Comparison of ENCODE assay signal across 10 cellular contexts in genomic region chr17:51860934-51861561, GRCh38.
DNase-seq lines count a peak whose midpoint lies in the region; ATAC-seq, FAIRE-seq and TF ChIP-seq lines count a peak whose summit lies in the region.
"Had no signal": no experiment of that assay in that cellular context is flagged by ENCODE, and none has a peak within 500 bp of the region (broad histone marks: within the 10 kb centered on the region; RNA-seq: fewer than 3 reads in every experiment).

No MANE protein-coding gene starts in this region.

- H3K4me2 ChIP-seq in mesendoderm (ENCODE audit: low read length) = no peak overlapping the region

- H2BK15ac ChIP-seq in mesendoderm (replicated peaks; ENCODE audit: low read depth) = no peak overlapping the region

- no peak for TF ChIP-seq POLR2A in GM12891 (IDR thresholded peaks at IDR 0.05; ENCODE audit: low read depth, low read length)
- TF ChIP-seq POLR2A in GM18505 (IDR thresholded peaks at IDR 0.05; ENCODE audit: borderline replicate concordance, extremely low read depth, insufficient read depth, insufficient read length) = no peak

- peak; percentile 32 for TF ChIP-seq CTCF in astrocyte of the spinal cord (IDR thresholded peaks at IDR 0.05; ENCODE audit: low read depth, low read length)

- no peaks in the 10 kb centered on the region for H3K36me3 ChIP-seq in mesendoderm (ENCODE audit: control insufficient read depth, insufficient read depth, low read length)

- H4K5ac ChIP-seq in mesendoderm (ENCODE audit: low read length) = no peak overlapping the region

- in situ Hi-C loops in astrocyte of the spinal cord (cut with HindIII; ENCODE audit: low sequenced_read_pairs) = no loop called here

- no peak overlapping the region for H3K18ac ChIP-seq in mesendoderm (ENCODE audit: low read length)

- FAIRE-seq in GM12891 (lab: Jason Lieb, UNC) = peak; percentile 38

- no peak overlapping the region for H3K56ac ChIP-seq in mesendoderm (ENCODE audit: low read length)

- H2BK5ac ChIP-seq in mesendoderm (ENCODE audit: low read length) = no peak overlapping the region

- H3K4me3 ChIP-seq in astrocyte of the spinal cord (ENCODE audit: low read depth, low read length) = no peak overlapping the region
- no peak overlapping the region for H3K4me3 ChIP-seq in mesendoderm (ENCODE audit: low read length)

- H2BK120ac ChIP-seq in mesendoderm (ENCODE audit: low read depth, low read length) = no peak overlapping the region

- no peak overlapping the region for H3K23ac ChIP-seq in mesendoderm (ENCODE audit: low read length)

- peak in 8 of 14 donors; percentile 1 to 45 (median 6) for DNase-seq in C1 segment of cervical spinal cord (lab: John Stamatoyannopoulos, UW)
- DNase-seq in GM12891 (ENCODE audit: insufficient read length, low spot score) = no peak
- peak; percentile 17 for DNase-seq in NCI-H146 (lab: John Stamatoyannopoulos, UW)
- no peak for DNase-seq in astrocyte of the spinal cord (ENCODE audit: low read depth, low spot score)
- peak; percentile 77 for DNase-seq in mesendoderm
- no peak for DNase-seq in A172 (ENCODE audit: low spot score)
- DNase-seq in activated naive CD4-positive, alpha-beta T cell treated with anti-CD3 and anti-CD28 coated beads, Interleukin-2, amount 50 U/mL, for 16 hours = no peak

- H3K79me1 ChIP-seq in mesendoderm (ENCODE audit: low read length) = no peaks in the 10 kb centered on the region

- no peak overlapping the region for H3K9ac ChIP-seq in mesendoderm (ENCODE audit: low read length)

- no peak overlapping the region for H3K4ac ChIP-seq in mesendoderm (ENCODE audit: low read depth, low read length)

- no peak for ATAC-seq in GM18505 (IDR thresholded peaks at IDR 0.05; ENCODE audit: unreplicated experiment)
- ATAC-seq: stimulated activated effector memory CD8-positive, alpha-beta T cell treated with anti-CD3 and anti-CD28 coated beads, Interleukin-12 subunit alpha, Interleukin-12 subunit beta, amount 100 ng/mL, for 72 hours had no signal

- WGBS in mesendoderm (ENCODE audit: extremely low coverage, insufficient coverage, low lambda C conversion rate) = no CpG with 5 or more reads among the region's 6 CpGs

- H3K27ac ChIP-seq in mesendoderm (ENCODE audit: low read depth, low read length) = no peak overlapping the region
- H3K27ac ChIP-seq: epithelial cell of prostate had no signal

- no peaks in the 10 kb centered on the region for H3K79me2 ChIP-seq in mesendoderm (ENCODE audit: control insufficient read depth, insufficient read depth, low read length)

- no peaks in the 10 kb centered on the region for H3K27me3 ChIP-seq in mesendoderm (ENCODE audit: insufficient read depth, low read length, poor library complexity)

- H3K4me1 ChIP-seq in mesendoderm (ENCODE audit: control insufficient read depth, low read depth, low read length) = no peaks in the 10 kb centered on the region

- no peak overlapping the region for H2AK5ac ChIP-seq in mesendoderm (ENCODE audit: low read length)

- H4K8ac ChIP-seq in mesendoderm (ENCODE audit: low read depth, low read length) = no peak overlapping the region

TF ChIP-seq in GM12891, 5 proteins besides CTCF, POLR2A, EP300 and RAD21:
- TF ChIP-seq TAF1 (IDR thresholded peaks at IDR 0.05; ENCODE audit: low read depth, low read length) (no peak), PAX5 (IDR thresholded peaks at IDR 0.05; ENCODE audit: insufficient read depth, low read length, severe bottlenecking) (no peak), POU2F2 (IDR thresholded peaks at IDR 0.05; ENCODE audit: low read depth, low read length) (no peak), POLR2AphosphoS5 (IDR thresholded peaks at IDR 0.05; ENCODE audit: low read depth, low read length) (no peak), SPI1 (IDR thresholded peaks at IDR 0.05; ENCODE audit: low read depth, low read length) (no peak)

Comparison
In these comparisons a context has a peak if more than half of its experiments do, and no peak if none do; other contexts are left out.
1. DNase-seq: peak in C1 segment of cervical spinal cord (8 of 14), NCI-H146 (single experiment) and mesendoderm (single experiment); none in GM12891 (single experiment), astrocyte of the spinal cord (single experiment), A172 (single experiment) and activated naive CD4-positive, alpha-beta T cell treated with anti-CD3 and anti-CD28 coated beads, Interleukin-2, amount 50 U/mL, for 16 hours (single experiment).